ENCODE assay signal across 8 cellular contexts in genomic region chr12:57237952-57238853, GRCh38. TPM values are rescaled to one million over a fixed set of nuclear protein-coding genes. Genes with fewer than 3 reads are reported as not detected.
DNase-seq lines count a peak whose midpoint lies in the region; ATAC-seq, FAIRE-seq and TF ChIP-seq lines count a peak whose summit lies in the region.

No MANE protein-coding gene starts in this region.

- H3K4me1 Mint-ChIP-seq in glutamatergic neuron (ENCODE audit: low read depth, unreplicated experiment) = peaks cover 35% of the 10 kb centered on the region

- DNase-seq in AG04449 (ENCODE audit: low read depth, low spot score) (no peak), GM19239 (ENCODE audit: insufficient read length, low spot score) (no peak), T-helper 22 cell (ENCODE audit: low read depth) (peak; percentile 32), glutamatergic neuron (peak; percentile 44), skeletal muscle cell (ENCODE audit: low read depth) (no peak), dermis blood vessel endothelial cell (no peak), HCEC 1CT (no peak)

- H3K4me3 ChIP-seq in AG04449 (ENCODE audit: low read depth, low read length) (peak overlapping the region; percentile 52), skeletal muscle cell (ENCODE audit: low read depth, low read length) (peak overlapping the region; percentile 63)

- H3K27me3 Mint-ChIP-seq in glutamatergic neuron (ENCODE audit: unreplicated experiment) = peaks cover 46% of the 10 kb centered on the region

- H3K27ac Mint-ChIP-seq in glutamatergic neuron (ENCODE audit: unreplicated experiment) = peak overlapping the region; percentile 92

- H3K36me3 Mint-ChIP-seq in glutamatergic neuron (ENCODE audit: unreplicated experiment) = no peaks in the 10 kb centered on the region

- ATAC-seq in HG03280 (IDR thresholded peaks at IDR 0.05; ENCODE audit: unreplicated experiment) = no peak

- H3K9me3 Mint-ChIP-seq in glutamatergic neuron (ENCODE audit: unreplicated experiment) = peaks cover 37% of the 10 kb centered on the region

- peak; percentile 76 for FAIRE-seq in GM19239 (lab: Jason Lieb, UNC)

- H3K4me3 Mint-ChIP-seq in glutamatergic neuron (ENCODE audit: unreplicated experiment) = peak overlapping the region; percentile 93

- POLR2A ChIA-PET in AG04449 (lab: Yijun Ruan, JAX) = interaction anchor here (0.8 to 4.6 kb wide), 9 partner anchors 8 to 127 kb away, joined by 3 to 74 read pairs (median 4); partner anchors contain the start of genes LRP1, SHMT2 and STAT6

- TF ChIP-seq CTCF in AG04449 (IDR thresholded peaks at IDR 0.05; ENCODE audit: insufficient read depth, low read length, missing control alignments) (no peak), glutamatergic neuron (IDR thresholded peaks at IDR 0.05; ENCODE audit: partially characterized antibody, unreplicated experiment) (no peak)

- CTCF ChIA-PET in AG04449 (lab: Yijun Ruan, JAX) = interaction anchor here (0.9 to 38.5 kb wide), 16 partner anchors 11 to 496 kb away, joined by 3 to 880 read pairs (median 6); partner anchors contain the start of genes GLI1, INHBE, NXPH4 and SHMT2

RNA-seq across cellular contexts. Expression of gene SHMT2, which starts 8.7 kb away (rescaled TPM):
- total RNA-seq in glutamatergic neuron (ENCODE audit: unreplicated experiment) = 165 TPM
- 140 and 291 TPM in 2 replicates for total RNA-seq in dermis blood vessel endothelial cell

RNA-seq across cellular contexts. Expression of gene STAC3, which starts 12.8 kb away (rescaled TPM):
- total RNA-seq in glutamatergic neuron (ENCODE audit: unreplicated experiment) (12.1 TPM), dermis blood vessel endothelial cell (0.65 TPM in 1 of 2 replicates, not detected in the other)

RNA-seq across cellular contexts. Expression of gene NXPH4, which starts 21.6 kb away (rescaled TPM):
- total RNA-seq in glutamatergic neuron (ENCODE audit: unreplicated experiment) (10.5 TPM), dermis blood vessel endothelial cell (0.51 TPM in 1 of 2 replicates, not detected in the other)

Comparison
In these comparisons a context has a peak if more than half of its experiments do, and no peak if none do; other contexts are left out.
1. DNase-seq: peak in T-helper 22 cell (single experiment) and glutamatergic neuron (single experiment); none in AG04449 (single experiment), GM19239 (single experiment), skeletal muscle cell (single experiment), dermis blood vessel endothelial cell (single experiment) and HCEC 1CT (single experiment).